1 cellular context compared by ENCODE assay signal in the genomic region with DNA sequence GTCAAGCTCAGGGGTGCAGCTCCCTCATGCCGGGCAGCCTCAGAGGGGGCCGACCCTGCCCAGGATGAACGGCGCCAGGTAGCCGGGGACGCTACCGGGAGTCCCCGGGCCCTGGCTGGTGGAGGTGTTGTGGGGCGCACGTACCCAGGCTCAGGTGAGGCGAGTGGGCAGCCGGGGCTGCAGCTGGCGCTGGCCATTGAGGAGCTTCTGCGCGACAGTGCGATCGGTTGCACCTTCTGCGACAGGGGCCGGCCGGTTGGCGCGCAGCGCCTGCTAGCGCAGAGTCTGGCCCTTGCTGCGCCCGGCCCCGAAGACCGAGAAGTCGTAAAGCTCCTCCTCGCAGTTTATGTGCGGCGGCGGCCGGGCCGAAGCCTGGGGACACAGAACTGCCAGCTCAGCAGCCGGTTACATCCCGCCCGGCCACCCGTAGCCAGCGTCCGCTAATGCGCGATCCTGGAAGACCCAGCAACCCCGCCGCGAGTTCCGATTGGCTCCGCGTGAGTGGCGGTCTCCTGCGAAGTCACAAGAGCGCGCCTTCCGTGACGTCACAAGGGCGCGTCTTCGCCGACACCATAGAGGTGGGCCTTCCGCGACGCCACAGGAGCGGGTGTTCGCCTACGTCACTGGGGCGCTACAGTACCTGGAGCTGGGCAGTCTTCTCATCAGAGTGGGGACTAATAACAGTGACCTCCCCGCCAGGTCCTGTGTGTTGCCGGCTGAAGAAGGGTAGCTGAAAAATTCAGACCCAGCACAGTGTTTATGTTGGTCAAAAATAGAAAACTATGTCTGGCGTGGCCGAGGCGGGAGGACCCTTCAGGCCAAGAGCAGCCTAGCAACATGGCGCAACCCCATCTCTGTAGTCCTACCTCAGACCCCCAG.
TF ChIP-seq lines count a peak whose summit lies in the region.
"Not testable (repeated sequence)": the region's sequence is repeated elsewhere in the genome, so short reads cannot be mapped to it uniquely, and the experiment has no call there.

No MANE protein-coding gene starts in this region.

TF ChIP-seq in HepG2, 621 proteins besides CTCF, POLR2A, EP300 and RAD21 (continued from another document and continues in another):
- TF ChIP-seq, protein P1, sequence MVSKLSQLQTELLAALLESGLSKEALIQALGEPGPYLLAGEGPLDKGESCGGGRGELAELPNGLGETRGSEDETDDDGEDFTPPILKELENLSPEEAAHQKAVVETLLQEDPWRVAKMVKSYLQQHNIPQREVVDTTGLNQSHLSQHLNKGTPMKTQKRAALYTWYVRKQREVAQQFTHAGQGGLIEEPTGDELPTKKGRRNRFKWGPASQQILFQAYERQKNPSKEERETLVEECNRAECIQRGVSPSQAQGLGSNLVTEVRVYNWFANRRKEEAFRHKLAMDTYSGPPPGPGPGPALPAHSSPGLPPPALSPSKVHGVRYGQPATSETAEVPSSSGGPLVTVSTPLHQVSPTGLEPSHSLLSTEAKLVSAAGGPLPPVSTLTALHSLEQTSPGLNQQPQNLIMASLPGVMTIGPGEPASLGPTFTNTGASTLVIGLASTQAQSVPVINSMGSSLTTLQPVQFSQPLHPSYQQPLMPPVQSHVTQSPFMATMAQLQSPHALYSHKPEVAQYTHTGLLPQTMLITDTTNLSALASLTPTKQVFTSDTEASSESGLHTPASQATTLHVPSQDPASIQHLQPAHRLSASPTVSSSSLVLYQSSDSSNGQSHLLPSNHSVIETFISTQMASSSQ (IDR thresholded peaks at IDR 0.05; ENCODE audit: low read depth): not testable (repeated sequence)
- TF ChIP-seq, protein P1 (CRISPR knock-in tag; IDR thresholded peaks at IDR 0.05; ENCODE audit: borderline replicate concordance): peak; percentile 71; the same call in 1 of the 2 replicates
- TF ChIP-seq HOXA3 (CRISPR knock-in tag; IDR thresholded peaks at IDR 0.05) (peak; percentile 100), ERF (CRISPR knock-in tag; IDR thresholded peaks at IDR 0.05) (peak; percentile 66; the same call in 1 of the 2 replicates), KDM4B (CRISPR knock-in tag; IDR thresholded peaks at IDR 0.05) (peak; percentile 59; the same call in 1 of the 2 replicates), CBX5 (CRISPR knock-in tag; IDR thresholded peaks at IDR 0.05; ENCODE audit: borderline replicate concordance) (peak; percentile 56; the same call in 1 of the 2 replicates), NR2C2 (CRISPR knock-in tag; IDR thresholded peaks at IDR 0.05; ENCODE audit: borderline replicate concordance) (peak; percentile 68), MAZ (IDR thresholded peaks at IDR 0.05; ENCODE audit: borderline replicate concordance, low read depth, low read length) (peak; percentile 46; the same call in 1 of the 2 replicates), MAZ (CRISPR knock-in tag; IDR thresholded peaks at IDR 0.05; ENCODE audit: low read depth) (peak; percentile 73), ZNF747 (CRISPR knock-in tag; IDR thresholded peaks at IDR 0.05; ENCODE audit: borderline replicate concordance) (peak; percentile 43; the same call in 1 of the 2 replicates), THAP11 (CRISPR knock-in tag; IDR thresholded peaks at IDR 0.05) (peak; percentile 92), ZBTB7A (CRISPR knock-in tag; IDR thresholded peaks at IDR 0.05) (0 out of 2 replicates have a peak, but pooled peaks have one; percentile 24), CCDC6 (CRISPR knock-in tag; IDR thresholded peaks at IDR 0.05) (0 out of 2 replicates have a peak, but pooled peaks have one; percentile 37), NR2F6 (CRISPR knock-in tag; IDR thresholded peaks at IDR 0.05) (peak; percentile 59), ZMYM4 (CRISPR knock-in tag; IDR thresholded peaks at IDR 0.05) (peak; percentile 99), MAFF (IDR thresholded peaks at IDR 0.05; ENCODE audit: low read depth, low read length) (peak; percentile 70; the same call in 1 of the 2 replicates), SOX6 (CRISPR knock-in tag; IDR thresholded peaks at IDR 0.05) (peak; percentile 63), MED1 (CRISPR knock-in tag; IDR thresholded peaks at IDR 0.05) (peak; percentile 68), FOXA1 (CRISPR knock-in tag; IDR thresholded peaks at IDR 0.05) (0 out of 2 replicates have a peak, but pooled peaks have one; percentile 4), KDM5B (CRISPR knock-in tag; IDR thresholded peaks at IDR 0.05; ENCODE audit: borderline replicate concordance) (peak; percentile 66; the same call in 1 of the 2 replicates), ZNF256 (CRISPR knock-in tag; conservative IDR thresholded peaks at IDR 0.05) (0 out of 2 replicates have a peak, but pooled peaks have one; percentile 76), SRF (IDR thresholded peaks at IDR 0.05; ENCODE audit: low read depth, low read length) (peak; percentile 67; the same call in 1 of the 2 replicates), MEIS1 (CRISPR knock-in tag; IDR thresholded peaks at IDR 0.05; ENCODE audit: borderline replicate concordance) (peak; percentile 53; the same call in 1 of the 2 replicates), CBX1 (IDR thresholded peaks at IDR 0.05; ENCODE audit: low read depth) (peak; percentile 71), ZNF878 (CRISPR knock-in tag; IDR thresholded peaks at IDR 0.05) (peak; percentile 56; the same call in 1 of the 2 replicates), ZNF788 (CRISPR knock-in tag; IDR thresholded peaks at IDR 0.05; ENCODE audit: borderline replicate concordance) (peak; percentile 90)
- TF ChIP-seq, protein P2, sequence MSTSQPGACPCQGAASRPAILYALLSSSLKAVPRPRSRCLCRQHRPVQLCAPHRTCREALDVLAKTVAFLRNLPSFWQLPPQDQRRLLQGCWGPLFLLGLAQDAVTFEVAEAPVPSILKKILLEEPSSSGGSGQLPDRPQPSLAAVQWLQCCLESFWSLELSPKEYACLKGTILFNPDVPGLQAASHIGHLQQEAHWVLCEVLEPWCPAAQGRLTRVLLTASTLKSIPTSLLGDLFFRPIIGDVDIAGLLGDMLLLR (CRISPR knock-in tag; IDR thresholded peaks at IDR 0.05): peak; percentile 48; the same call in 1 of the 2 replicates
- TF ChIP-seq, protein P3, sequence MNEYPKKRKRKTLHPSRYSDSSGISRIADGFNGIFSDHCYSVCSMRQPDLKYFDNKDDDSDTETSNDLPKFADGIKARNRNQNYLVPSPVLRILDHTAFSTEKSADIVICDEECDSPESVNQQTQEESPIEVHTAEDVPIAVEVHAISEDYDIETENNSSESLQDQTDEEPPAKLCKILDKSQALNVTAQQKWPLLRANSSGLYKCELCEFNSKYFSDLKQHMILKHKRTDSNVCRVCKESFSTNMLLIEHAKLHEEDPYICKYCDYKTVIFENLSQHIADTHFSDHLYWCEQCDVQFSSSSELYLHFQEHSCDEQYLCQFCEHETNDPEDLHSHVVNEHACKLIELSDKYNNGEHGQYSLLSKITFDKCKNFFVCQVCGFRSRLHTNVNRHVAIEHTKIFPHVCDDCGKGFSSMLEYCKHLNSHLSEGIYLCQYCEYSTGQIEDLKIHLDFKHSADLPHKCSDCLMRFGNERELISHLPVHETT (CRISPR knock-in tag; conservative IDR thresholded peaks at IDR 0.05): peak; percentile 44; the same call in 1 of the 2 replicates
- TF ChIP-seq, protein P4, sequence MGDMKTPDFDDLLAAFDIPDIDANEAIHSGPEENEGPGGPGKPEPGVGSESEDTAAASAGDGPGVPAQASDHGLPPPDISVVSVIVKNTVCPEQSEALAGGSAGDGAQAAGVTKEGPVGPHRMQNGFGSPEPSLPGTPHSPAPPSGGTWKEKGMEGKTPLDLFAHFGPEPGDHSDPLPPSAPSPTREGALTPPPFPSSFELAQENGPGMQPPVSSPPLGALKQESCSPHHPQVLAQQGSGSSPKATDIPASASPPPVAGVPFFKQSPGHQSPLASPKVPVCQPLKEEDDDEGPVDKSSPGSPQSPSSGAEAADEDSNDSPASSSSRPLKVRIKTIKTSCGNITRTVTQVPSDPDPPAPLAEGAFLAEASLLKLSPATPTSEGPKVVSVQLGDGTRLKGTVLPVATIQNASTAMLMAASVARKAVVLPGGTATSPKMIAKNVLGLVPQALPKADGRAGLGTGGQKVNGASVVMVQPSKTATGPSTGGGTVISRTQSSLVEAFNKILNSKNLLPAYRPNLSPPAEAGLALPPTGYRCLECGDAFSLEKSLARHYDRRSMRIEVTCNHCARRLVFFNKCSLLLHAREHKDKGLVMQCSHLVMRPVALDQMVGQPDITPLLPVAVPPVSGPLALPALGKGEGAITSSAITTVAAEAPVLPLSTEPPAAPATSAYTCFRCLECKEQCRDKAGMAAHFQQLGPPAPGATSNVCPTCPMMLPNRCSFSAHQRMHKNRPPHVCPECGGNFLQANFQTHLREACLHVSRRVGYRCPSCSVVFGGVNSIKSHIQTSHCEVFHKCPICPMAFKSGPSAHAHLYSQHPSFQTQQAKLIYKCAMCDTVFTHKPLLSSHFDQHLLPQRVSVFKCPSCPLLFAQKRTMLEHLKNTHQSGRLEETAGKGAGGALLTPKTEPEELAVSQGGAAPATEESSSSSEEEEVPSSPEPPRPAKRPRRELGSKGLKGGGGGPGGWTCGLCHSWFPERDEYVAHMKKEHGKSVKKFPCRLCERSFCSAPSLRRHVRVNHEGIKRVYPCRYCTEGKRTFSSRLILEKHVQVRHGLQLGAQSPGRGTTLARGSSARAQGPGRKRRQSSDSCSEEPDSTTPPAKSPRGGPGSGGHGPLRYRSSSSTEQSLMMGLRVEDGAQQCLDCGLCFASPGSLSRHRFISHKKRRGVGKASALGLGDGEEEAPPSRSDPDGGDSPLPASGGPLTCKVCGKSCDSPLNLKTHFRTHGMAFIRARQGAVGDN (CRISPR knock-in tag; IDR thresholded peaks at IDR 0.05): peak; percentile 90
- TF ChIP-seq NR2F6, SOX6, FOXA1 (IDR thresholded peaks at IDR 0.05): not testable (repeated sequence)
- TF ChIP-seq, protein P5, sequence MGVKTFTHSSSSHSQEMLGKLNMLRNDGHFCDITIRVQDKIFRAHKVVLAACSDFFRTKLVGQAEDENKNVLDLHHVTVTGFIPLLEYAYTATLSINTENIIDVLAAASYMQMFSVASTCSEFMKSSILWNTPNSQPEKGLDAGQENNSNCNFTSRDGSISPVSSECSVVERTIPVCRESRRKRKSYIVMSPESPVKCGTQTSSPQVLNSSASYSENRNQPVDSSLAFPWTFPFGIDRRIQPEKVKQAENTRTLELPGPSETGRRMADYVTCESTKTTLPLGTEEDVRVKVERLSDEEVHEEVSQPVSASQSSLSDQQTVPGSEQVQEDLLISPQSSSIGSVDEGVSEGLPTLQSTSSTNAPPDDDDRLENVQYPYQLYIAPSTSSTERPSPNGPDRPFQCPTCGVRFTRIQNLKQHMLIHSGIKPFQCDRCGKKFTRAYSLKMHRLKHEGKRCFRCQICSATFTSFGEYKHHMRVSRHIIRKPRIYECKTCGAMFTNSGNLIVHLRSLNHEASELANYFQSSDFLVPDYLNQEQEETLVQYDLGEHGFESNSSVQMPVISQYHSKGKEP (CRISPR knock-in tag; IDR thresholded peaks at IDR 0.05): peak; percentile 56; the same call in 1 of the 2 replicates
- TF ChIP-seq, protein P6, sequence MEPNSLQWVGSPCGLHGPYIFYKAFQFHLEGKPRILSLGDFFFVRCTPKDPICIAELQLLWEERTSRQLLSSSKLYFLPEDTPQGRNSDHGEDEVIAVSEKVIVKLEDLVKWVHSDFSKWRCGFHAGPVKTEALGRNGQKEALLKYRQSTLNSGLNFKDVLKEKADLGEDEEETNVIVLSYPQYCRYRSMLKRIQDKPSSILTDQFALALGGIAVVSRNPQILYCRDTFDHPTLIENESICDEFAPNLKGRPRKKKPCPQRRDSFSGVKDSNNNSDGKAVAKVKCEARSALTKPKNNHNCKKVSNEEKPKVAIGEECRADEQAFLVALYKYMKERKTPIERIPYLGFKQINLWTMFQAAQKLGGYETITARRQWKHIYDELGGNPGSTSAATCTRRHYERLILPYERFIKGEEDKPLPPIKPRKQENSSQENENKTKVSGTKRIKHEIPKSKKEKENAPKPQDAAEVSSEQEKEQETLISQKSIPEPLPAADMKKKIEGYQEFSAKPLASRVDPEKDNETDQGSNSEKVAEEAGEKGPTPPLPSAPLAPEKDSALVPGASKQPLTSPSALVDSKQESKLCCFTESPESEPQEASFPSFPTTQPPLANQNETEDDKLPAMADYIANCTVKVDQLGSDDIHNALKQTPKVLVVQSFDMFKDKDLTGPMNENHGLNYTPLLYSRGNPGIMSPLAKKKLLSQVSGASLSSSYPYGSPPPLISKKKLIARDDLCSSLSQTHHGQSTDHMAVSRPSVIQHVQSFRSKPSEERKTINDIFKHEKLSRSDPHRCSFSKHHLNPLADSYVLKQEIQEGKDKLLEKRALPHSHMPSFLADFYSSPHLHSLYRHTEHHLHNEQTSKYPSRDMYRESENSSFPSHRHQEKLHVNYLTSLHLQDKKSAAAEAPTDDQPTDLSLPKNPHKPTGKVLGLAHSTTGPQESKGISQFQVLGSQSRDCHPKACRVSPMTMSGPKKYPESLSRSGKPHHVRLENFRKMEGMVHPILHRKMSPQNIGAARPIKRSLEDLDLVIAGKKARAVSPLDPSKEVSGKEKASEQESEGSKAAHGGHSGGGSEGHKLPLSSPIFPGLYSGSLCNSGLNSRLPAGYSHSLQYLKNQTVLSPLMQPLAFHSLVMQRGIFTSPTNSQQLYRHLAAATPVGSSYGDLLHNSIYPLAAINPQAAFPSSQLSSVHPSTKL (CRISPR knock-in tag; IDR thresholded peaks at IDR 0.05): peak; percentile 34; the same call in 1 of the 2 replicates
- TF ChIP-seq, protein P7, sequence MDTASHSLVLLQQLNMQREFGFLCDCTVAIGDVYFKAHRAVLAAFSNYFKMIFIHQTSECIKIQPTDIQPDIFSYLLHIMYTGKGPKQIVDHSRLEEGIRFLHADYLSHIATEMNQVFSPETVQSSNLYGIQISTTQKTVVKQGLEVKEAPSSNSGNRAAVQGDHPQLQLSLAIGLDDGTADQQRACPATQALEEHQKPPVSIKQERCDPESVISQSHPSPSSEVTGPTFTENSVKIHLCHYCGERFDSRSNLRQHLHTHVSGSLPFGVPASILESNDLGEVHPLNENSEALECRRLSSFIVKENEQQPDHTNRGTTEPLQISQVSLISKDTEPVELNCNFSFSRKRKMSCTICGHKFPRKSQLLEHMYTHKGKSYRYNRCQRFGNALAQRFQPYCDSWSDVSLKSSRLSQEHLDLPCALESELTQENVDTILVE (CRISPR knock-in tag; IDR thresholded peaks at IDR 0.05): peak; percentile 89
